ENCODE assay signal across 8 cellular contexts in genomic region chr3:41961061-41961749, GRCh38. TPM values are rescaled to one million over a fixed set of nuclear protein-coding genes. Genes with fewer than 3 reads are reported as not detected.
DNase-seq lines count a peak whose midpoint lies in the region; ATAC-seq, FAIRE-seq and TF ChIP-seq lines count a peak whose summit lies in the region.

No MANE protein-coding gene starts in this region.

- in situ Hi-C loops in GM12878 (cut with MboI): no loop called here
- in situ Hi-C loops in gastrocnemius medialis (cut with MboI; ENCODE audit: low sequenced_read_pairs in 4 of 4): no loop called here

- POLR2A ChIA-PET in GM12878 (lab: Charles Lee): interaction anchor here (1.6 kb wide), 1 partner anchor 54 kb away, joined by 6 read pairs; no protein-coding TSS in a partner anchor

- H2AFZ ChIP-seq in DND-41 (ENCODE audit: low read depth, low read length) (peak overlapping the region; percentile 91), GM12878 (ENCODE audit: control insufficient read depth, low read depth, low read length) (peak overlapping the region; percentile 97)

- H3K9ac ChIP-seq in DND-41 (ENCODE audit: low read depth, low read length): peak overlapping the region; percentile 58
- peak overlapping the region; percentile 68 for H3K9ac ChIP-seq in GM12878 (ENCODE audit: control insufficient read depth, insufficient read depth, low read length)
- peak overlapping the region; percentile 39 for H3K9ac ChIP-seq in iPS-15b (ENCODE audit: low read depth, low read length)

- RAD21 ChIA-PET in GM12878 (lab: Charles Lee; ENCODE audit: unreplicated experiment): interaction anchor here (0.6 to 1.6 kb wide), 10 partner anchors 51 to 142 kb away, joined by 3 to 9 read pairs (median 4); no protein-coding TSS in a partner anchor

- TF ChIP-seq CTCF in DND-41 (IDR thresholded peaks at IDR 0.05; ENCODE audit: borderline replicate concordance, extremely low read depth, low read length, poor library complexity, severe bottlenecking) (no peak), GM12878 (IDR thresholded peaks at IDR 0.05 in 2 of 3, conservative IDR thresholded peaks at IDR 0.05 in 1 of 3; ENCODE audit: control insufficient read depth in 2 of 3, extremely low read depth in 1 of 3, insufficient read depth in 1 of 3, low read depth in 3 of 3, low read length in 3 of 3) (no peak), gastrocnemius medialis (IDR thresholded peaks at IDR 0.05 in 4 of 5, conservative IDR thresholded peaks at IDR 0.05 in 1 of 5) (no peak)

- H3K4me3 ChIP-seq in DND-41 (ENCODE audit: low read depth in 1 of 2, low read length in 2 of 2) (peak overlapping the region; percentile 51 to 82; a peak in 3 of 4 replicates), GM12878 (peak overlapping the region; percentile 86), iPS-15b (ENCODE audit: low read depth, low read length) (peak overlapping the region; percentile 94), gastrocnemius medialis (peak overlapping the region; percentile 71 to 95 (median 84))

- TSS peak; percentile 79 for BruUV-seq in GM12878 (replicated peaks; lab: Mats Ljungman, UMichigan)

- peak overlapping the region; percentile 51 for H3K27ac ChIP-seq in DND-41 (ENCODE audit: low read length)
- peak overlapping the region; percentile 63 for H3K27ac ChIP-seq in KOPT-K1 (ENCODE audit: low read depth, low read length, poor library complexity, severe bottlenecking)
- peak overlapping the region; percentile 61 for H3K27ac ChIP-seq in GM12878 (ENCODE audit: control insufficient read depth, insufficient read depth)
- peak overlapping the region; percentile 49 to 77 (median 71) for H3K27ac ChIP-seq in gastrocnemius medialis

- peaks cover 13% of the 10 kb centered on the region for H3K79me2 ChIP-seq in DND-41 (ENCODE audit: insufficient read depth, low read length)
- H3K79me2 ChIP-seq in GM12878 (ENCODE audit: control insufficient read depth, insufficient read depth, low read length): peaks cover 3% of the 10 kb centered on the region

- TF ChIP-seq EP300 in GM12878 (IDR thresholded peaks at IDR 0.05; ENCODE audit: borderline replicate concordance in 1 of 2, control insufficient read depth in 1 of 2, low read depth in 2 of 2, low read length in 2 of 2): no peak

- H3K36me3 ChIP-seq in DND-41 (ENCODE audit: insufficient read depth, low read length) (no peaks in the 10 kb centered on the region), KOPT-K1 (ENCODE audit: insufficient read depth, low read length) (no peaks in the 10 kb centered on the region), GM12878 (ENCODE audit: control insufficient read depth in 2 of 2, insufficient read depth in 2 of 2, low read length in 1 of 2) (no peaks in the 10 kb centered on the region), iPS-15b (ENCODE audit: control insufficient read depth, insufficient read depth, low read length) (no peaks in the 10 kb centered on the region), gastrocnemius medialis (no peaks in the 10 kb centered on the region)

- H3K4me1 ChIP-seq in DND-41 (ENCODE audit: insufficient read depth, low read length) (peaks cover 20% of the 10 kb centered on the region), GM12878 (ENCODE audit: control insufficient read depth, insufficient read depth, low read length) (no peaks in the 10 kb centered on the region), iPS-15b (ENCODE audit: control insufficient read depth, insufficient read depth, low read length) (peaks cover 3% of the 10 kb centered on the region), gastrocnemius medialis (peaks cover 0 to 9% of the 10 kb centered on the region in 2 donors)

- 1% methylated on average over 42 of the region's 43 CpGs for WGBS in GM12878 (ENCODE audit: insufficient coverage, insufficient replicate concordance, low lambda C conversion rate, missing lambda C conversion rate)

- DNase-seq in DND-41 (peak; percentile 59), T-helper 2 cell (peak; percentile 41 to 78 (median 54)), GM12878 (ENCODE audit: low read depth, low spot score) (no peak), gastrocnemius medialis (no peak), cortex of kidney (lab: John Stamatoyannopoulos, UW) (no peak)

- FAIRE-seq in GM12878 (lab: Jason Lieb, UNC): no peak

- CTCF ChIA-PET in GM12878 (lab: Yijun Ruan, JAX): interaction anchor here (1.0 to 1.7 kb wide), 3 partner anchors 52 to 139 kb away, joined by 4 to 10 read pairs (median 4); no protein-coding TSS in a partner anchor

- TF ChIP-seq POLR2A in GM12878 (IDR thresholded peaks at IDR 0.05; ENCODE audit: low read depth, low read length) (no peak), gastrocnemius medialis (IDR thresholded peaks at IDR 0.05) (no peak)

- intact Hi-C loops in GM12878 (cut with micrococcal nuclease; ENCODE audit: unreplicated experiment) (loop anchor here (5.0 to 10.0 kb wide), 2 partner anchors 136 to 234 kb away; no protein-coding TSS in a partner anchor), gastrocnemius medialis (cut with DNase I; ENCODE audit: low total_unique reads) (no loop called here)

- H4K20me1 ChIP-seq in DND-41 (ENCODE audit: insufficient read depth, low read length) (no peaks in the 10 kb centered on the region), GM12878 (ENCODE audit: control insufficient read depth, insufficient read depth) (no peaks in the 10 kb centered on the region)

- SMC1A ChIA-PET in GM12878 (lab: Charles Lee; ENCODE audit: uncharacterized antibody, unreplicated experiment): interaction anchor here (0.8 to 2.4 kb wide), 7 partner anchors 54 to 330 kb away, joined by 3 to 9 read pairs (median 4); no protein-coding TSS in a partner anchor

- ATAC-seq in DND-41 (ENCODE audit: insufficient read depth, low read depth) (peak; percentile 35), GM21737 (IDR thresholded peaks at IDR 0.05; ENCODE audit: unreplicated experiment) (peak; percentile 12), GM12878 (peak; percentile 49), gastrocnemius medialis (no peak)

- no peaks in the 10 kb centered on the region for H3K27me3 ChIP-seq in DND-41 (ENCODE audit: insufficient read depth, low read length, poor library complexity)
- no peaks in the 10 kb centered on the region for H3K27me3 ChIP-seq in GM12878 (replicated peaks in 1 of 2; ENCODE audit: control insufficient read depth in 2 of 2, insufficient read depth in 2 of 2, low read length in 1 of 2)
- no peaks in the 10 kb centered on the region for H3K27me3 ChIP-seq in iPS-15b (ENCODE audit: control insufficient read depth, insufficient read depth, low read length)
- no peaks in the 10 kb centered on the region for H3K27me3 ChIP-seq in gastrocnemius medialis

- H3K9me3 ChIP-seq in DND-41 (ENCODE audit: insufficient read depth, low read length, severe bottlenecking) (no peaks in the 10 kb centered on the region), KOPT-K1 (ENCODE audit: insufficient read depth, low read length, poor library complexity, severe bottlenecking) (no peaks in the 10 kb centered on the region), GM12878 (replicated peaks; ENCODE audit: control insufficient read depth, insufficient read depth, low read length) (no peaks in the 10 kb centered on the region), iPS-15b (ENCODE audit: control insufficient read depth, insufficient read depth, low read length) (no peaks in the 10 kb centered on the region), gastrocnemius medialis (no peaks in the 10 kb centered on the region)

- no peak for TF ChIP-seq RAD21 in GM12878 (IDR thresholded peaks at IDR 0.05; ENCODE audit: insufficient read depth, low read depth, low read length)

- H3K4me2 ChIP-seq in DND-41 (ENCODE audit: insufficient read depth, low read length) (peak overlapping the region; percentile 93), GM12878 (ENCODE audit: control insufficient read depth, insufficient read depth) (peak overlapping the region; percentile 98)

TF ChIP-seq in GM12878, 131 proteins besides CTCF, POLR2A, EP300 and RAD21:
- peak; percentile 17; the same call in 1 of the 2 replicates for TF ChIP-seq YY1 (IDR thresholded peaks at IDR 0.05; ENCODE audit: low read depth, low read length)
- no peak for TF ChIP-seq NFYA (IDR thresholded peaks at IDR 0.05; ENCODE audit: borderline replicate concordance, low read depth, low read length)
- TF ChIP-seq HDAC6 (IDR thresholded peaks at IDR 0.05; ENCODE audit: unreplicated experiment): peak; percentile 71
- peak; percentile 41; the same call in 1 of the 2 replicates for TF ChIP-seq CREB1 (IDR thresholded peaks at IDR 0.05; ENCODE audit: low read depth)
- no peak for TF ChIP-seq TBL1XR1 (IDR thresholded peaks at IDR 0.05; ENCODE audit: low read depth, low read length)

RNA-seq across cellular contexts. Expression of gene ULK4, which starts 0.7 kb away (rescaled TPM):
- total RNA-seq in GM12878 (2013; cell fraction: nucleolus; rRNA removed): 62.6 and 63.8 TPM in 2 replicates
- 7.6 and 7.9 TPM in 2 replicates for total RNA-seq in GM12878 (2014; rRNA removed)
- 7.1 and 9.1 TPM in 2 replicates for total RNA-seq in GM12878 (2014; rRNA removed; fragmentation: Illumina TruSeq; extraction: Trizol)
- total RNA-seq in GM12878 (2021): 6.1 and 6.2 TPM in 2 replicates
- polyA plus RNA-seq in GM12878 (2011; ENCODE audit: low read depth): 3.7 TPM
- polyA plus RNA-seq in GM12878 (2011; rRNA removed): 3.6 and 3.8 TPM in 2 replicates
- polyA plus RNA-seq in GM12878 (2011; cell fraction: cytosol; rRNA removed): 1.7 and 1.9 TPM in 2 replicates
- 4.9 and 6.1 TPM in 2 replicates for polyA plus RNA-seq in GM12878 (2011; cell fraction: nucleus; rRNA removed)
- polyA plus RNA-seq in GM12878 (2012): 1.9 and 2.5 TPM in 2 replicates
- 3.5 and 6.8 TPM in 2 replicates for polyA plus RNA-seq in GM12878 (2014; fragmentation: Illumina TruSeq; extraction: Trizol)
- 1 to 10 TPM; 4.5 to 6.4 TPM for polyA plus RNA-seq in GM12878 (2014; fragmentation: Nextera tagmentation; extraction: Ambion mirVana)
- 3.9 and 6.2 TPM in 2 replicates for polyA plus RNA-seq in GM12878 (2014; rRNA removed)
- 1 to 10 TPM; 7.0 to 7.6 TPM for polyA plus RNA-seq in GM12878 (2016; fragmentation: Nextera tagmentation; extraction: Ambion mirVana)
- 6.2 and 7.2 TPM in 2 replicates for polyA minus RNA-seq in GM12878 (2011; rRNA and poly(A)+ RNA removed)
- polyA minus RNA-seq in GM12878 (2011; cell fraction: cytosol; rRNA and poly(A)+ RNA removed): 0.80 and 2.2 TPM in 2 replicates
- polyA minus RNA-seq in GM12878 (2011; cell fraction: nucleus; rRNA and poly(A)+ RNA removed): 12.0 and 16.6 TPM in 2 replicates
- 1 to 10 TPM; 2.0 to 3.0 (median 2.3) TPM for total RNA-seq in gastrocnemius medialis

Comparison
In these comparisons a context has a peak if more than half of its experiments do, and no peak if none do; other contexts are left out.
1. ATAC-seq: peak in DND-41 (single experiment), GM21737 (single experiment) and GM12878 (single experiment); none in gastrocnemius medialis (0 of 2).
2. DNase-seq: peak in DND-41 (single experiment) and T-helper 2 cell (5 of 5); none in GM12878 (single experiment), gastrocnemius medialis (0 of 2) and cortex of kidney (single experiment).
3. Peak in every context shown above with its lines, with median percentiles within 50 percentile points of each other: H3K27ac ChIP-seq, H3K4me3 ChIP-seq and H3K9ac ChIP-seq.